ENCODE assay signal across 1 cellular context in the genomic region with DNA sequence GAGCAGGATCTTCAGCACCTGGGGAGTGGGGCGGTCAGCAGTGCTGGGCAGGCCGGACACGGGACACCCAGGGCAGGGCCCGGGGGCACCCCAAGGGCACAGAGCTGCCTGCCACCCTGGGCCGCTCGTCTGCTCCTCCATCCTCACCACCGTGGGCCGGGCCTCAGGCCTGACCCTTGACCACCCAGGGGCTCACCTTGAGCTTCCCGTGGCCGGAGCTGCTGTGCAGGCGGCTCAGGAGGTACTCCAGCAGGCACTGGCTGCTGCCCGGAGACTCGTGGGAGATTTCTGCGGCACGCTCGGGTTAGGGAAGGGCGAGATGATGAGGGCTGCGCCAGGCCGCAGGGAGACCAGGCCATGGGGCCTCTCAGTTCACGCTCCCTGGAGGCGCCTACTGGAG.
A peak's percentile ranks its signal among the peaks of the same experiment; 100 is the strongest.
TF ChIP-seq lines count a peak whose summit lies in the region.

No MANE protein-coding gene starts in this region.

TF ChIP-seq in HepG2, 621 proteins besides CTCF, POLR2A, EP300 and RAD21:
- TF ChIP-seq SATB2 (CRISPR knock-in tag; IDR thresholded peaks at IDR 0.05) = no peak
- TF ChIP-seq, protein P1, sequence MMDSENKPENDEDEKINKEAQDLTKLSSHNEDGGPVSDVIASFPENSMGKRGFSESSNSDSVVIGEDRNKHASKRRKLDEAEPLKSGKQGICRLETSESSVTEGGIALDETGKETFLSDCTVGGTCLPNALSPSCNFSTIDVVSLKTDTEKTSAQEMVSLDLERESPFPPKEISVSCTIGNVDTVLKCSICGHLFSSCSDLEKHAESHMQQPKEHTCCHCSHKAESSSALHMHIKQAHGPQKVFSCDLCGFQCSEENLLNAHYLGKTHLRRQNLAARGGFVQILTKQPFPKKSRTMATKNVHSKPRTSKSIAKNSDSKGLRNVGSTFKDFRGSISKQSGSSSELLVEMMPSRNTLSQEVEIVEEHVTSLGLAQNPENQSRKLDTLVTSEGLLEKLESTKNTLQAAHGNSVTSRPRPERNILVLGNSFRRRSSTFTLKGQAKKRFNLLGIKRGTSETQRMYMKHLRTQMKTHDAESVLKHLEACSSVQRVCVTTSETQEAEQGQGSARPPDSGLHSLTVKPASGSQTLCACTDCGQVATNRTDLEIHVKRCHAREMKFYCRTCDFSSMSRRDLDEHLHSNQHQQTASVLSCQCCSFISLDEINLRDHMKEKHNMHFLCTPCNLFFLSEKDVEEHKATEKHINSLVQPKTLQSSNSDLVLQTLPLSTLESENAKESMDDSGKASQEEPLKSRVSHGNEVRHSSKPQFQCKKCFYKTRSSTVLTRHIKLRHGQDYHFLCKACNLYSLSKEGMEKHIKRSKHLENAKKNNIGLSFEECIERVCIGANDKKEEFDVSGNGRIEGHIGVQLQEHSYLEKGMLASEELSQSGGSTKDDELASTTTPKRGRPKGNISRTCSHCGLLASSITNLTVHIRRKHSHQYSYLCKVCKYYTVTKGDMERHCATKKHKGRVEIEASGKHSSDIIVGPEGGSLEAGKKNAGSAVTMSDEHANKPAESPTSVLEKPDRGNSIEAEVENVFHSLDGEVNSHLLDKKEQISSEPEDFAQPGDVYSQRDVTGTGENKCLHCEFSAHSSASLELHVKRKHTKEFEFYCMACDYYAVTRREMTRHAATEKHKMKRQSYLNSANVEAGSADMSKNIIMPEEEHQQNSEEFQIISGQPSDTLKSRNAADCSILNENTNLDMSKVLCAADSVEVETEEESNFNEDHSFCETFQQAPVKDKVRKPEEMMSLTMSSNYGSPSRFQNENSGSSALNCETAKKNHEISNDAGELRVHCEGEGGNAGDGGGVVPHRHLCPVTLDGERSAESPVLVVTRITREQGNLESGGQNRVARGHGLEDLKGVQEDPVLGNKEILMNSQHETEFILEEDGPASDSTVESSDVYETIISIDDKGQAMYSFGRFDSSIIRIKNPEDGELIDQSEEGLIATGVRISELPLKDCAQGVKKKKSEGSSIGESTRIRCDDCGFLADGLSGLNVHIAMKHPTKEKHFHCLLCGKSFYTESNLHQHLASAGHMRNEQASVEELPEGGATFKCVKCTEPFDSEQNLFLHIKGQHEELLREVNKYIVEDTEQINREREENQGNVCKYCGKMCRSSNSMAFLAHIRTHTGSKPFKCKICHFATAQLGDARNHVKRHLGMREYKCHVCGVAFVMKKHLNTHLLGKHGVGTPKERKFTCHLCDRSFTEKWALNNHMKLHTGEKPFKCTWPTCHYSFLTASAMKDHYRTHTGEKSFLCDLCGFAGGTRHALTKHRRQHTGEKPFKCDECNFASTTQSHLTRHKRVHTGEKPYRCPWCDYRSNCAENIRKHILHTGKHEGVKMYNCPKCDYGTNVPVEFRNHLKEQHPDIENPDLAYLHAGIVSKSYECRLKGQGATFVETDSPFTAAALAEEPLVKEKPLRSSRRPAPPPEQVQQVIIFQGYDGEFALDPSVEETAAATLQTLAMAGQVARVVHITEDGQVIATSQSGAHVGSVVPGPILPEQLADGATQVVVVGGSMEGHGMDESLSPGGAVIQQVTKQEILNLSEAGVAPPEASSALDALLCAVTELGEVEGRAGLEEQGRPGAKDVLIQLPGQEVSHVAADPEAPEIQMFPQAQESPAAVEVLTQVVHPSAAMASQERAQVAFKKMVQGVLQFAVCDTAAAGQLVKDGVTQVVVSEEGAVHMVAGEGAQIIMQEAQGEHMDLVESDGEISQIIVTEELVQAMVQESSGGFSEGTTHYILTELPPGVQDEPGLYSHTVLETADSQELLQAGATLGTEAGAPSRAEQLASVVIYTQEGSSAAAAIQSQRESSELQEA (CRISPR knock-in tag; IDR thresholded peaks at IDR 0.05; ENCODE audit: not compliant biosample characterization) = no peak
- TF ChIP-seq, protein P2, sequence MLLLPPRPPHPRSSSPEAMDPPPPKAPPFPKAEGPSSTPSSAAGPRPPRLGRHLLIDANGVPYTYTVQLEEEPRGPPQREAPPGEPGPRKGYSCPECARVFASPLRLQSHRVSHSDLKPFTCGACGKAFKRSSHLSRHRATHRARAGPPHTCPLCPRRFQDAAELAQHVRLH (CRISPR knock-in tag; IDR thresholded peaks at IDR 0.05; ENCODE audit: borderline replicate concordance, low read depth) = no peak
- TF ChIP-seq RBFOX2 (IDR thresholded peaks at IDR 0.05; ENCODE audit: low read depth, low read length) = peak; percentile 50; the same call in 1 of the 2 replicates
- TF ChIP-seq CBFB (CRISPR knock-in tag; IDR thresholded peaks at IDR 0.05) = no peak
